In the genomic region with DNA sequence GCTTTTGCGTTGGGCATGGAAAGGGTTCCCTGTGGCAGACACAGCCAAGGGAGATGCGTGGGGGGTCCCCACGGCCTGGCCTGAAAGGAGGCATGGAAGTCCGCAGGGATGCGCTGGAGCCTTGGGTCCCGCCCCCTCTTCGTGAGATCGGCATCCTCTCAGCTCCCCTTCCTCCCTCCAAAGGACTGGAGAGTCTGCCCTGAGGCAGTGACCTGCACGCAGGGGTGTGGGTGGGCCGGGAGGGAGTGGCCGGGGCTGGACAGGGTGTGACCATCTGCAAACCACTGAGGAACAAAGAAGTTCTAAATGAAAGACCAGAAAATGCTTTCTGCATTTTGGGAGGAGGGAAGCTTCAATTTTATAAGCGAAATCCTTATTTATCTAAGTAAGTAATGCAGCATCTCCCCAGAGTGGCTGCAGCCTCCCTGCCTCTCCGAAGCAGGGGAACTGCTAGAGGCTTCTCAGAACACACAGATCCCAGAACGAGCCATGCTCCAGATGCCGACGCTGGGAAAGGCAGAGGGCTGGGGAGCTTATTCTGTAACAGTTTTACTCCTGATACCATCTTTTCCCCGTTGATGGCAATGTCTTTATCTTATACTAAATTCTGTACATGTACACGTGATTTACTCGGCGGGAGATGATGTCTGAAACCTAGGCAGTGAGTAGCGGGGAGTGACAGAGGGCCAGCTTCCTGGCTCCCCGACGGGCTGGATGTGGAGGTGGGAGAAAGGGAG, we compare ENCODE assay signal across 20 cellular contexts.
DNase-seq lines count a peak whose midpoint lies in the region; ATAC-seq and TF ChIP-seq lines count a peak whose summit lies in the region.
"Had no signal": no experiment of that assay in that cellular context is flagged by ENCODE, and none has a peak within 500 bp of the region (broad histone marks: within the 10 kb centered on the region; RNA-seq: fewer than 3 reads in every experiment).

No MANE protein-coding gene starts in this region.

- peak overlapping the region; percentile 38 for H2AK5ac ChIP-seq in mesenchymal stem cell (ENCODE audit: low read length, severe bottlenecking)

- no peak for DNase-seq in mesenchymal stem cell
- DNase-seq in smooth muscle cell (lab: John Stamatoyannopoulos, UW; ENCODE audit: unreplicated experiment) = no peak
- no peak for DNase-seq in NOMO-1 treated with dmso at 0.1 percent for 144 hours (lab: John Stamatoyannopoulos, UW; ENCODE audit: unreplicated experiment)
- DNase-seq in activated T-cell treated with anti-CD3 and anti-CD28 coated beads, Interleukin-2, amount 50 U/mL, for 24 hours = no peak
- DNase-seq: activated B cell treated with CpG ODN at 0.5 μM for 24 hours; activated CD8-positive, alpha-beta memory T cell treated with anti-CD3 and anti-CD28 coated beads for 24 hours; CD8-positive, alpha-beta memory T cell; foreskin fibroblast; GM23248; NCI-H1092 treated with DMSO at 0.1 percent for 48 hours; stimulated activated CD4-positive, alpha-beta T cell treated with anti-CD3 and anti-CD28 coated beads, Interleukin-2, amount 100 ng/mL, for 48 hours; T-helper 17 cell; testis had no signal

- H3K79me1 ChIP-seq in mesenchymal stem cell (replicated peaks; ENCODE audit: low read length, poor library complexity, severe bottlenecking) = peaks cover 31% of the 10 kb centered on the region

- no peak overlapping the region for H3K18ac ChIP-seq in mesenchymal stem cell (ENCODE audit: low read depth in 1 of 2, low read length in 2 of 2)

- H3K27me3 Mint-ChIP-seq in brain = no peaks in the 10 kb centered on the region
- no peaks in the 10 kb centered on the region for H3K27me3 Mint-ChIP-seq in activated T-cell treated with anti-CD3 and anti-CD28 coated beads, Interleukin-2, amount 50 U/mL, for 24 hours
- H3K27me3 Mint-ChIP-seq: activated B cell treated with CpG ODN at 0.5 μM for 24 hours; CD8-positive, alpha-beta memory T cell; natural killer cell treated with Interleukin-12 subunit alpha and Interleukin-12 subunit beta and Interleukin-15 and Interleukin-18, amount 100 ng/mL, for 72 hours; T-helper 17 cell had no signal

- H3K23ac ChIP-seq in mesenchymal stem cell (ENCODE audit: low read length in 2 of 2) = no peak overlapping the region

- peaks cover 32% of the 10 kb centered on the region for H3K36me3 Mint-ChIP-seq in brain
- H3K36me3 Mint-ChIP-seq in activated T-cell treated with anti-CD3 and anti-CD28 coated beads, Interleukin-2, amount 50 U/mL, for 24 hours (ENCODE audit: low read depth) = peaks cover 11% of the 10 kb centered on the region
- H3K36me3 Mint-ChIP-seq: natural killer cell treated with Interleukin-12 subunit alpha and Interleukin-12 subunit beta and Interleukin-15 and Interleukin-18, amount 100 ng/mL, for 72 hours had no signal

- H3K4me1 ChIP-seq in mesenchymal stem cell (ENCODE audit: control insufficient read depth, insufficient read depth, low read depth, low read length) (peaks cover 55% of the 10 kb centered on the region), smooth muscle cell (ENCODE audit: low read depth) (peaks cover 32% of the 10 kb centered on the region)

- H3K27ac ChIP-seq in 22Rv1 = 0 out of 2 replicates have a peak overlapping the region, but pooled peaks have one; percentile 53
- no peak overlapping the region for H3K27ac ChIP-seq in mesenchymal stem cell (ENCODE audit: low read length, poor library complexity, severe bottlenecking)
- peak overlapping the region; percentile 13 for H3K27ac ChIP-seq in smooth muscle cell (ENCODE audit: low read depth)
- H3K27ac ChIP-seq: GM23248 had no signal

- peaks cover 10% of the 10 kb centered on the region for H3K79me2 ChIP-seq in smooth muscle cell (ENCODE audit: low read depth)

- H3K9me3 Mint-ChIP-seq in brain = peaks cover 0 to 4% (median 0%) of the 10 kb centered on the region in 5 experiments
- no peaks in the 10 kb centered on the region for H3K9me3 Mint-ChIP-seq in activated T-cell treated with anti-CD3 and anti-CD28 coated beads, Interleukin-2, amount 50 U/mL, for 24 hours
- H3K9me3 Mint-ChIP-seq: activated B cell treated with CpG ODN at 0.5 μM for 24 hours; CD8-positive, alpha-beta memory T cell; natural killer cell treated with Interleukin-12 subunit alpha and Interleukin-12 subunit beta and Interleukin-15 and Interleukin-18, amount 100 ng/mL, for 72 hours had no signal

- H2AFZ ChIP-seq in mesenchymal stem cell (ENCODE audit: low read depth, low read length) (no peak overlapping the region), smooth muscle cell (ENCODE audit: low read depth) (no peak overlapping the region)
- H2AFZ ChIP-seq: GM23248 had no signal

- peaks cover 61% of the 10 kb centered on the region for H3K4me1 Mint-ChIP-seq in brain
- H3K4me1 Mint-ChIP-seq in activated T-cell treated with anti-CD3 and anti-CD28 coated beads, Interleukin-2, amount 50 U/mL, for 24 hours (ENCODE audit: low read depth) = peaks cover 14% of the 10 kb centered on the region

- no peak overlapping the region for H3K4ac ChIP-seq in mesenchymal stem cell (ENCODE audit: low read depth in 1 of 2, low read length in 2 of 2)

- TF ChIP-seq CTCF in 22Rv1 (IDR thresholded peaks at IDR 0.05) (no peak), brain (conservative IDR thresholded peaks at IDR 0.05) (no peak), smooth muscle cell (IDR thresholded peaks at IDR 0.05; ENCODE audit: borderline replicate concordance, insufficient read depth, poor library complexity, severe bottlenecking) (no peak)

- H3K4me3 Mint-ChIP-seq in brain = no peak overlapping the region
- H3K4me3 Mint-ChIP-seq in activated T-cell treated with anti-CD3 and anti-CD28 coated beads, Interleukin-2, amount 50 U/mL, for 24 hours = no peak overlapping the region
- H3K4me3 Mint-ChIP-seq: activated B cell treated with CpG ODN at 0.5 μM for 24 hours; CD8-positive, alpha-beta memory T cell; natural killer cell treated with Interleukin-12 subunit alpha and Interleukin-12 subunit beta and Interleukin-15 and Interleukin-18, amount 100 ng/mL, for 72 hours; T-helper 17 cell had no signal

- no peak overlapping the region for H2BK15ac ChIP-seq in mesenchymal stem cell (ENCODE audit: low read depth, poor library complexity, severe bottlenecking)

- H4K20me1 ChIP-seq in smooth muscle cell (ENCODE audit: low read depth) = no peaks in the 10 kb centered on the region

- WGBS in mesenchymal stem cell = 91% methylated on average over 22 of the region's 23 CpGs
- WGBS in smooth muscle cell (ENCODE audit: low lambda C conversion rate) = 80% methylated on average over 20 of the region's 23 CpGs

- H3K36me3 ChIP-seq in mesenchymal stem cell (ENCODE audit: control insufficient read depth in 1 of 2, insufficient read depth in 2 of 2, low read depth in 1 of 2, low read length in 2 of 2) = peaks cover 0 to 34% of the 10 kb centered on the region in 2 experiments
- no peaks in the 10 kb centered on the region for H3K36me3 ChIP-seq in smooth muscle cell (ENCODE audit: low read depth)

- H3F3A ChIP-seq in smooth muscle cell (ENCODE audit: low read depth) = peaks cover 27% of the 10 kb centered on the region

- H3K4me3 ChIP-seq in mesenchymal stem cell (ENCODE audit: insufficient read depth in 1 of 2, low read depth in 1 of 2, low read length in 2 of 2) (no peak overlapping the region), smooth muscle cell (no peak overlapping the region)
- H3K4me3 ChIP-seq: GM12878, GM23248, K562, testis had no signal

- no peaks in the 10 kb centered on the region for H3K9me3 ChIP-seq in mesenchymal stem cell (ENCODE audit: control insufficient read depth, low read length)
- no peaks in the 10 kb centered on the region for H3K9me3 ChIP-seq in smooth muscle cell (replicated peaks; ENCODE audit: low read depth)
- H3K9me3 ChIP-seq: testis had no signal

- no peak overlapping the region for H2BK5ac ChIP-seq in mesenchymal stem cell (ENCODE audit: low read depth, low read length, poor library complexity, severe bottlenecking)

- H2BK12ac ChIP-seq in mesenchymal stem cell (ENCODE audit: low read length in 2 of 2) = no peak overlapping the region

- ATAC-seq in GM21717 (IDR thresholded peaks at IDR 0.05; ENCODE audit: unreplicated experiment) (no peak), HG02938 (IDR thresholded peaks at IDR 0.05; ENCODE audit: unreplicated experiment) (no peak)
- ATAC-seq: natural killer cell treated with Interleukin-12 subunit alpha and Interleukin-12 subunit beta and Interleukin-15 and Interleukin-18, amount 100 ng/mL, for 72 hours; T-helper 17 cell had no signal

- H3K9ac ChIP-seq in mesenchymal stem cell (ENCODE audit: low read length) (no peak overlapping the region), smooth muscle cell (ENCODE audit: low read depth) (no peak overlapping the region)
- H3K9ac ChIP-seq: GM23248 had no signal

- H3K27me3 ChIP-seq in mesenchymal stem cell (ENCODE audit: control insufficient read depth in 1 of 2, insufficient read depth in 1 of 2, low read length in 2 of 2) (no peaks in the 10 kb centered on the region), smooth muscle cell (ENCODE audit: low read depth) (no peaks in the 10 kb centered on the region)
- H3K27me3 ChIP-seq: testis had no signal

- no peak overlapping the region for H3K4me2 ChIP-seq in mesenchymal stem cell (ENCODE audit: low read length, poor library complexity, severe bottlenecking)
- no peak overlapping the region for H3K4me2 ChIP-seq in smooth muscle cell

- no peak overlapping the region for H2BK120ac ChIP-seq in mesenchymal stem cell (ENCODE audit: low read depth, low read length)

- peak overlapping the region in 1 of 2 experiments; percentile 11 for H3K14ac ChIP-seq in mesenchymal stem cell (ENCODE audit: low read length in 2 of 2)

- H4K91ac ChIP-seq in mesenchymal stem cell (ENCODE audit: low read length) = no peak overlapping the region

- H4K8ac ChIP-seq in mesenchymal stem cell (ENCODE audit: low read length) = no peak overlapping the region

- H3K27ac Mint-ChIP-seq in brain = peak overlapping the region in 3 of 5 experiments; percentile 67 to 93 (median 83)
- no peak overlapping the region for H3K27ac Mint-ChIP-seq in activated T-cell treated with anti-CD3 and anti-CD28 coated beads, Interleukin-2, amount 50 U/mL, for 24 hours
- H3K27ac Mint-ChIP-seq: activated B cell treated with CpG ODN at 0.5 μM for 24 hours; CD8-positive, alpha-beta memory T cell; natural killer cell treated with Interleukin-12 subunit alpha and Interleukin-12 subunit beta and Interleukin-15 and Interleukin-18, amount 100 ng/mL, for 72 hours; T-helper 17 cell had no signal
